In genomic region chr6:7572213-7572943, GRCh38 we compare ENCODE assay signal across 1 cellular context.
TF ChIP-seq lines count a peak whose summit lies in the region.

No MANE protein-coding gene starts in this region.

TF ChIP-seq in K562, 482 proteins besides CTCF, POLR2A, EP300 and RAD21:
- TF ChIP-seq, protein P1, sequence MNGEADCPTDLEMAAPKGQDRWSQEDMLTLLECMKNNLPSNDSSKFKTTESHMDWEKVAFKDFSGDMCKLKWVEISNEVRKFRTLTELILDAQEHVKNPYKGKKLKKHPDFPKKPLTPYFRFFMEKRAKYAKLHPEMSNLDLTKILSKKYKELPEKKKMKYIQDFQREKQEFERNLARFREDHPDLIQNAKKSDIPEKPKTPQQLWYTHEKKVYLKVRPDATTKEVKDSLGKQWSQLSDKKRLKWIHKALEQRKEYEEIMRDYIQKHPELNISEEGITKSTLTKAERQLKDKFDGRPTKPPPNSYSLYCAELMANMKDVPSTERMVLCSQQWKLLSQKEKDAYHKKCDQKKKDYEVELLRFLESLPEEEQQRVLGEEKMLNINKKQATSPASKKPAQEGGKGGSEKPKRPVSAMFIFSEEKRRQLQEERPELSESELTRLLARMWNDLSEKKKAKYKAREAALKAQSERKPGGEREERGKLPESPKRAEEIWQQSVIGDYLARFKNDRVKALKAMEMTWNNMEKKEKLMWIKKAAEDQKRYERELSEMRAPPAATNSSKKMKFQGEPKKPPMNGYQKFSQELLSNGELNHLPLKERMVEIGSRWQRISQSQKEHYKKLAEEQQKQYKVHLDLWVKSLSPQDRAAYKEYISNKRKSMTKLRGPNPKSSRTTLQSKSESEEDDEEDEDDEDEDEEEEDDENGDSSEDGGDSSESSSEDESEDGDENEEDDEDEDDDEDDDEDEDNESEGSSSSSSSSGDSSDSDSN (IDR thresholded peaks at IDR 0.05; ENCODE audit: borderline replicate concordance in 1 of 2, low read depth in 2 of 2, low read length in 2 of 2), result no peak
- peak; percentile 28; the same call in 1 of the 2 replicates for TF ChIP-seq RNF2 (IDR thresholded peaks at IDR 0.05)
- TF ChIP-seq, protein P2, sequence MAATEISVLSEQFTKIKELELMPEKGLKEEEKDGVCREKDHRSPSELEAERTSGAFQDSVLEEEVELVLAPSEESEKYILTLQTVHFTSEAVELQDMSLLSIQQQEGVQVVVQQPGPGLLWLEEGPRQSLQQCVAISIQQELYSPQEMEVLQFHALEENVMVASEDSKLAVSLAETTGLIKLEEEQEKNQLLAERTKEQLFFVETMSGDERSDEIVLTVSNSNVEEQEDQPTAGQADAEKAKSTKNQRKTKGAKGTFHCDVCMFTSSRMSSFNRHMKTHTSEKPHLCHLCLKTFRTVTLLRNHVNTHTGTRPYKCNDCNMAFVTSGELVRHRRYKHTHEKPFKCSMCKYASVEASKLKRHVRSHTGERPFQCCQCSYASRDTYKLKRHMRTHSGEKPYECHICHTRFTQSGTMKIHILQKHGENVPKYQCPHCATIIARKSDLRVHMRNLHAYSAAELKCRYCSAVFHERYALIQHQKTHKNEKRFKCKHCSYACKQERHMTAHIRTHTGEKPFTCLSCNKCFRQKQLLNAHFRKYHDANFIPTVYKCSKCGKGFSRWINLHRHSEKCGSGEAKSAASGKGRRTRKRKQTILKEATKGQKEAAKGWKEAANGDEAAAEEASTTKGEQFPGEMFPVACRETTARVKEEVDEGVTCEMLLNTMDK (IDR thresholded peaks at IDR 0.05; ENCODE audit: borderline replicate concordance, insufficient read depth, low read depth, low read length, poor library complexity, severe bottlenecking), result no peak
- TF ChIP-seq POU5F1 (IDR thresholded peaks at IDR 0.05; ENCODE audit: borderline replicate concordance, low read depth, low read length, partially characterized antibody), result no peak
- peak; percentile 92 for TF ChIP-seq CBX8 (IDR thresholded peaks at IDR 0.05; ENCODE audit: borderline replicate concordance, extremely low read depth, low read depth, low read length, poor library complexity, severe bottlenecking)
- no peak for TF ChIP-seq CXXC5 (CRISPR knock-in tag; IDR thresholded peaks at IDR 0.05)
- TF ChIP-seq RERE (CRISPR knock-in tag; IDR thresholded peaks at IDR 0.05; ENCODE audit: borderline replicate concordance), result no peak
